Comparison of ENCODE assay signal across 27 cellular contexts in the genomic region with DNA sequence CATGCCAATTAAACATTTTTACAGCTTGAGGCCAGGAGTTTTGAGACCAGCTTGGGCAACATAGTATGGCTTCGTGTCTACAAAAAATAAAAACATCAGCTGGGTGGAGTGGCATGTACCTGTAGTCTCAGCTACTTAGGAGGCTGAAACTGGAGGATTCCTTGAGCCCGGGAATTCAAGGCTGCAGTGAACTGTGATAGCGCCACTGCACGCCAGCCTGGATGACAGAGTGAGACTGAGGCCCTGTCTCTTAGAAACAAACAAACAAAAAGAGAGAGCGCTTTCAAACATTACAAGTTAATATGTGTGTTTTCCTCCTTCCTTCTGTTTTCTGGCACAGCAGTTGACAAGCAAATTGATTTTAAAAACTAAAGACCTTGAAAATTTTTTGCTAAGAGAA.
"Had no signal": no experiment of that assay in that cellular context is flagged by ENCODE, and none has a peak within 500 bp of the region (broad histone marks: within the 10 kb centered on the region; RNA-seq: fewer than 3 reads in every experiment).

No MANE protein-coding gene starts in this region.

- H3K27ac Mint-ChIP-seq: activated naive CD8-positive, alpha-beta T cell treated with anti-CD3 and anti-CD28 coated beads, Interleukin-2, amount 10 ng/mL, durations not matched to agents 7 days and 5 days; endodermal cell; mesothelial cell of epicardium; stimulated activated naive CD8-positive, alpha-beta T cell treated with anti-CD3 and anti-CD28 coated beads, Interleukin-15, Interleukin-2, amounts not matched to agents 100 ng/mL and 50 ng/mL, for 24 hours; T-helper 2 cell treated with Interferon-gamma antibody and Interleukin-4, amounts not matched to agents 5 μg/mL and 100 μg/mL, for 36 hours had no signal

- H3K27me3 ChIP-seq: colonic mucosa, esophagus squamous epithelium, gastroesophageal sphincter, heart left ventricle, neutrophil, ovary, right atrium auricular region, tibial nerve, vagina had no signal

- H3K4me3 Mint-ChIP-seq: activated naive CD8-positive, alpha-beta T cell treated with anti-CD3 and anti-CD28 coated beads, Interleukin-2, amount 10 ng/mL, durations not matched to agents 7 days and 5 days; endodermal cell; mesothelial cell of epicardium; nephron; stimulated activated naive CD8-positive, alpha-beta T cell treated with anti-CD3 and anti-CD28 coated beads, Interleukin-15, Interleukin-2, amounts not matched to agents 100 ng/mL and 50 ng/mL, for 24 hours; T-helper 2 cell treated with Interferon-gamma antibody and Interleukin-4, amounts not matched to agents 5 μg/mL and 100 μg/mL, for 36 hours had no signal

- H3K9me3 ChIP-seq: colonic mucosa, esophagus squamous epithelium, gastroesophageal sphincter, heart left ventricle, neutrophil, ovary, psoas muscle, right atrium auricular region, tibial nerve, vagina had no signal

- H3K27me3 Mint-ChIP-seq: activated naive CD8-positive, alpha-beta T cell treated with anti-CD3 and anti-CD28 coated beads, Interleukin-2, amount 10 ng/mL, durations not matched to agents 7 days and 5 days; stimulated activated naive CD8-positive, alpha-beta T cell treated with anti-CD3 and anti-CD28 coated beads, Interleukin-15, Interleukin-2, amounts not matched to agents 100 ng/mL and 50 ng/mL, for 24 hours had no signal

- H3K9me3 Mint-ChIP-seq: activated naive CD8-positive, alpha-beta T cell treated with anti-CD3 and anti-CD28 coated beads, Interleukin-2, amount 10 ng/mL, durations not matched to agents 7 days and 5 days; endodermal cell; mesothelial cell of epicardium; nephron; stimulated activated naive CD8-positive, alpha-beta T cell treated with anti-CD3 and anti-CD28 coated beads, Interleukin-15, Interleukin-2, amounts not matched to agents 100 ng/mL and 50 ng/mL, for 24 hours; T-helper 2 cell treated with Interferon-gamma antibody and Interleukin-4, amounts not matched to agents 5 μg/mL and 100 μg/mL, for 36 hours had no signal

- H3K4me3 ChIP-seq: colonic mucosa, esophagus squamous epithelium, gastroesophageal sphincter, heart left ventricle, ovary, psoas muscle, right atrium auricular region, tibial nerve, vagina had no signal

- DNase-seq: activated CD4-positive, alpha-beta T cell treated with anti-CD3 and anti-CD28 coated beads for 1 hour; activated CD8-positive, alpha-beta memory T cell treated with anti-CD3 and anti-CD28 coated beads, Interleukin-2, amount 50 U/mL, for 48 hours; activated effector memory CD4-positive, alpha-beta T cell treated with anti-CD3 and anti-CD28 coated beads, Interleukin-2, amount 50 U/mL, for 16 hours; activated naive CD8-positive, alpha-beta T cell treated with anti-CD3 and anti-CD28 coated beads, Interleukin-2, amount 10 ng/mL, durations not matched to agents 7 days and 5 days; activated T-cell treated with anti-CD3 and anti-CD28 coated beads, Interleukin-2, amount 50 U/mL, for 48 hours; amygdala; colonic mucosa; endodermal cell; esophagus squamous epithelium; heart left ventricle; left ventricle myocardium superior; mammary epithelial cell; ovary; psoas muscle; stimulated activated CD4-positive, alpha-beta T cell treated with anti-CD3 and anti-CD28 coated beads, Interleukin-4, amount 100 ng/mL, for 24 hours; substantia nigra had no signal

- FAIRE-seq: bronchial epithelial cell, islet of Langerhans had no signal

- H3K36me3 Mint-ChIP-seq: mesothelial cell of epicardium had no signal

- ATAC-seq: gastroesophageal sphincter, heart left ventricle, psoas muscle had no signal

- H3K36me3 ChIP-seq: colonic mucosa, esophagus squamous epithelium, gastroesophageal sphincter, heart left ventricle, neutrophil, ovary, right atrium auricular region, tibial nerve, vagina had no signal

- H3K27ac ChIP-seq: colonic mucosa, esophagus squamous epithelium, gastroesophageal sphincter, heart left ventricle, neutrophil, ovary, psoas muscle, right atrium auricular region, tibial nerve, vagina had no signal
